ENCODE assay signal across 8 cellular contexts in genomic region chr3:15051531-15051930, GRCh38. TPM values are rescaled to one million over a fixed set of nuclear protein-coding genes. Genes with fewer than 3 reads are reported as not detected.
A peak's percentile ranks its signal among the peaks of the same experiment; 100 is the strongest.
DNase-seq lines count a peak whose midpoint lies in the region; ATAC-seq and TF ChIP-seq lines count a peak whose summit lies in the region.

No MANE protein-coding gene starts in this region.

- H3K36me3 ChIP-seq in BLaER1 treated with 17β-estradiol and CSF1 and Interleukin-3, amounts not matched to agents 10 nM and 100 nM: peaks cover 68 to 95% (median 83%) of the 10 kb centered on the region in 11 experiments
- H3K36me3 ChIP-seq in NT2/D1 (ENCODE audit: insufficient read depth, insufficient read length, low read length): peaks cover 78% of the 10 kb centered on the region
- H3K36me3 ChIP-seq in heart right ventricle: peaks cover 0 to 81% (median 50%) of the 10 kb centered on the region in 9 donors

- WGBS in heart right ventricle, 2 donors: 67 to 70% methylated on average over 1 of the region's 1 CpG

- H3K27ac ChIP-seq in BLaER1 treated with 17β-estradiol and CSF1 and Interleukin-3, amounts not matched to agents 10 nM and 100 nM: peak overlapping the region in 4 of 11 experiments; percentile 41 to 67 (median 61); a peak in 7 of 22 replicates
- no peak overlapping the region for H3K27ac ChIP-seq in heart right ventricle

- peaks cover 52 to 68% (median 65%) of the 10 kb centered on the region in 10 experiments for H3K4me1 ChIP-seq in BLaER1 treated with 17β-estradiol and CSF1 and Interleukin-3, amounts not matched to agents 10 nM and 100 nM
- H3K4me1 ChIP-seq in NT2/D1 (ENCODE audit: insufficient read depth, insufficient read length) (peaks cover 7% of the 10 kb centered on the region), heart right ventricle (peaks cover 0 to 5% (median 0%) of the 10 kb centered on the region in 9 donors)

- peaks cover 0 to 17% (median 0%) of the 10 kb centered on the region in 11 experiments; a peak in 6 of 22 replicates for H3K9me3 ChIP-seq in BLaER1 treated with 17β-estradiol and CSF1 and Interleukin-3, amounts not matched to agents 10 nM and 100 nM (replicated peaks in 1 of 11)
- no peaks in the 10 kb centered on the region for H3K9me3 ChIP-seq in NT2/D1 (ENCODE audit: insufficient read depth, low read length)
- H3K9me3 ChIP-seq in heart right ventricle: no peaks in the 10 kb centered on the region

- peak; percentile 37 for ATAC-seq in GM18508 (IDR thresholded peaks at IDR 0.05; ENCODE audit: insufficient read depth, unreplicated experiment)
- peak; percentile 45 for ATAC-seq in HG02973 (IDR thresholded peaks at IDR 0.05; ENCODE audit: unreplicated experiment)
- ATAC-seq in heart right ventricle: peak in 6 of 8 donors; percentile 46 to 77 (median 70)

- peak overlapping the region in 10 of 11 experiments; percentile 30 to 92 (median 76); a peak in 18 of 22 replicates for H3K4me2 ChIP-seq in BLaER1 treated with 17β-estradiol and CSF1 and Interleukin-3, amounts not matched to agents 10 nM and 100 nM

- peaks cover 54 to 100% (median 91%) of the 10 kb centered on the region in 11 experiments; a peak in 21 of 22 replicates for H4K20me1 ChIP-seq in BLaER1 treated with 17β-estradiol and CSF1 and Interleukin-3, amounts not matched to agents 10 nM and 100 nM

- TF ChIP-seq CTCF in heart right ventricle (IDR thresholded peaks at IDR 0.05): peak in 7 of 9 donors; percentile 34 to 61 (median 41)

- no peaks in the 10 kb centered on the region for H3K27me3 ChIP-seq in BLaER1 treated with 17β-estradiol and CSF1 and Interleukin-3, amounts not matched to agents 10 nM and 100 nM
- no peaks in the 10 kb centered on the region for H3K27me3 ChIP-seq in NT2/D1 (ENCODE audit: insufficient read depth, insufficient read length)
- H3K27me3 ChIP-seq in heart right ventricle: no peaks in the 10 kb centered on the region

- intact Hi-C loops in heart right ventricle (cut with DNase I): no loop called here

- no peak overlapping the region for H3K4me3 ChIP-seq in BLaER1 treated with 17β-estradiol and CSF1 and Interleukin-3, amounts not matched to agents 10 nM and 100 nM
- no peak overlapping the region for H3K4me3 ChIP-seq in NT2/D1 (ENCODE audit: insufficient read length, low read depth)
- no peak overlapping the region for H3K4me3 ChIP-seq in heart right ventricle

- DNase-seq in NT2/D1 (ENCODE audit: low read depth, low spot score) (peak; percentile 51), heart right ventricle (no peak), middle frontal gyrus (ENCODE audit: extremely low spot score, low spot score) (no peak)
- DNase-seq in activated T-helper 9 cell treated with anti-CD3 and anti-CD28 coated beads, Interleukin-2, amount 50 U/mL, for 16 hours (ENCODE audit: low read depth): peak; percentile 10
- DNase-seq in stimulated activated CD4-positive, alpha-beta T cell treated with anti-CD3 and anti-CD28 coated beads, Interleukin-1b, Interleukin-23, amount 100 ng/mL, for 4 hours (ENCODE audit: low read depth in 2 of 2): peak; percentile 22 to 26

- peak overlapping the region in 5 of 11 experiments; percentile 18 to 64 (median 46); a peak in 6 of 22 replicates for H3K9ac ChIP-seq in BLaER1 treated with 17β-estradiol and CSF1 and Interleukin-3, amounts not matched to agents 10 nM and 100 nM
- no peak overlapping the region for H3K9ac ChIP-seq in NT2/D1 (ENCODE audit: insufficient read length, low read depth)

RNA-seq across cellular contexts. Expression of gene MRPS25, which starts 13.6 kb away (rescaled TPM):
- total RNA-seq in heart right ventricle: 100 to 1,000 TPM in 4 of 10 donors, 10 to 100 TPM in 6; 64.7 to 190 (median 92.8) TPM
- polyA plus RNA-seq in heart right ventricle: 100 to 1,000 TPM; 129 to 227 TPM

RNA-seq across cellular contexts. Expression of gene RBSN, which starts 47.4 kb away (rescaled TPM):
- 10 to 100 TPM; 17.4 to 23.8 (median 21.2) TPM for total RNA-seq in heart right ventricle
- 1 to 10 TPM; 5.5 to 6.5 TPM for polyA plus RNA-seq in heart right ventricle

Comparison
In these comparisons a context has a peak if more than half of its experiments do, and no peak if none do; other contexts are left out.
1. DNase-seq: peak in NT2/D1 (single experiment), activated T-helper 9 cell treated with anti-CD3 and anti-CD28 coated beads, Interleukin-2, amount 50 U/mL, for 16 hours (single experiment) and stimulated activated CD4-positive, alpha-beta T cell treated with anti-CD3 and anti-CD28 coated beads, Interleukin-1b, Interleukin-23, amount 100 ng/mL, for 4 hours (2 of 2); none in heart right ventricle (0 of 2) and middle frontal gyrus (single experiment).
2. Peak in every context shown above with its lines, with median percentiles within 50 percentile points of each other: ATAC-seq.